2 cellular contexts compared by ENCODE assay signal in genomic region chr22:19740586-19740985, GRCh38.
TF ChIP-seq lines count a peak whose summit lies in the region.

No MANE protein-coding gene starts in this region.

TF ChIP-seq in K562, 482 proteins besides CTCF, POLR2A, EP300 and RAD21 (continues in another document):
- no peak for TF ChIP-seq NELFE (IDR thresholded peaks at IDR 0.05; ENCODE audit: insufficient read depth, insufficient read length)
- no peak for TF ChIP-seq ZNF717 (CRISPR knock-in tag; IDR thresholded peaks at IDR 0.05)
- TF ChIP-seq ZNF274 (IDR thresholded peaks at IDR 0.05; ENCODE audit: borderline replicate concordance, low read depth, low read length): no peak
- TF ChIP-seq ZNF143 (CRISPR knock-in tag; IDR thresholded peaks at IDR 0.05): no peak
- TF ChIP-seq HMGN3 (IDR thresholded peaks at IDR 0.05; ENCODE audit: borderline replicate concordance, extremely low read depth, insufficient read length, low read depth, low read length): peak; percentile 35
- TF ChIP-seq CBX2 (IDR thresholded peaks at IDR 0.05; ENCODE audit: insufficient read depth, low read length, poor library complexity, severe bottlenecking): no peak
- no peak for TF ChIP-seq BCL6 (CRISPR knock-in tag; IDR thresholded peaks at IDR 0.05)
- no peak for TF ChIP-seq CHD7 (IDR thresholded peaks at IDR 0.05; ENCODE audit: low read depth, low read length)
- TF ChIP-seq NR0B1 (IDR thresholded peaks at IDR 0.05; ENCODE audit: partially characterized antibody): no peak
- TF ChIP-seq TFAM (CRISPR knock-in tag; conservative IDR thresholded peaks at IDR 0.05): no peak
- no peak for TF ChIP-seq CREB3L1 (IDR thresholded peaks at IDR 0.05; ENCODE audit: borderline replicate concordance, low read depth)
- TF ChIP-seq HNRNPLL (IDR thresholded peaks at IDR 0.05; ENCODE audit: low read depth, low read length, poor library complexity, severe bottlenecking): peak; percentile 24

TF ChIP-seq in H1, 55 proteins besides CTCF, POLR2A, EP300 and RAD21:
- no peak for TF ChIP-seq MAFK (IDR thresholded peaks at IDR 0.05; ENCODE audit: low read depth, low read length)
- no peak for TF ChIP-seq ATF3 (IDR thresholded peaks at IDR 0.05; ENCODE audit: insufficient read depth, low read depth, low read length)
- TF ChIP-seq HDAC2 (IDR thresholded peaks at IDR 0.05; ENCODE audit: borderline replicate concordance in 1 of 2, low read depth in 2 of 2, low read length in 2 of 2): no peak
- no peak for TF ChIP-seq NRF1 (IDR thresholded peaks at IDR 0.05; ENCODE audit: low read depth, low read length)
- no peak for TF ChIP-seq EZH2 (IDR thresholded peaks at IDR 0.05; ENCODE audit: low read depth, low read length, severe bottlenecking)
- TF ChIP-seq GTF2F1 (IDR thresholded peaks at IDR 0.05; ENCODE audit: borderline replicate concordance, low read depth, low read length): no peak
